ENCODE assay signal across 8 cellular contexts in the genomic region with DNA sequence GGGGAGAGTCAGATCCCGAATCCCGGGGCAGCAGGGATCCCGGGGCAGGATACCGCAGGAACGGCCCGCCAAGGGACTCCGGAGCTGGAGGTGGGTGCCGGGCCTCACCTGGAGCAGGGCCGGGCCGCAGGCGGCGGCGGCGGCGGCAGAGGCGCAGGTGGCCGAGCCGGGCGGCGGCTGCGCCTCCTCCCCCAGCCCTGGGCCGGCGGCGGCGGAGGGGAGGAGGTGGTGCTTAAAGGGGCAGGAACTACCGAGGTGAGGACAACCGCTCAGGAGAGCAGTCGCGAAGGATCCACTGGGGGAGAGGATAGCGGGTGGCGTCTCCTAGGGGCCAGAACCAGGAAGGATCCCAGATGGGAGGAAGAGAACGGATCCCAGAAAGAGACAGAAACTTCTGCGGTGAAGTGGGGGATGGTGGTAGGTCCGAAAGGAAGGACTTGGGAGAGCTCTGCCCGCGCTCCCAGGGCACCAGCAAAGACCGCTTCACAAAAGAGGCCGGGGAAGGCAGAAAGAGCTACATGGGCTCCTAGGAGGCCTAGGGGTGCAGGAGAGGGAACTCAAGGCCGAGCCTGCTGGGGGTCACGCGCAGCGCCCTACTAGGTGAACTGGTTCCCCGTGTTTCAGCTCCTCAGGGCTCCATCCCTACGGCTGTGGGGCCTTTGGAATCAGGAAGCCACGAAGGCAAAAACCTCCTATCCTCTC. TPM values are rescaled to one million over a fixed set of nuclear protein-coding genes. Genes with fewer than 3 reads are reported as not detected.
DNase-seq lines count a peak whose midpoint lies in the region; ATAC-seq and TF ChIP-seq lines count a peak whose summit lies in the region.

No MANE protein-coding gene starts in this region.

- H3K4me1 Mint-ChIP-seq in activated T-helper 17 cell treated with anti-CD3 and anti-CD28 coated beads, Interleukin-2, amount 50 U/mL, for 72 hours, result peaks cover 37% of the 10 kb centered on the region

- peak; percentile 74 for DNase-seq in fibroblast of gingiva (ENCODE audit: low read depth)
- DNase-seq in myocyte (ENCODE audit: low read depth), result peak; percentile 85

- peak overlapping the region; percentile 98 for H3K27ac Mint-ChIP-seq in activated T-helper 17 cell treated with anti-CD3 and anti-CD28 coated beads, Interleukin-2, amount 50 U/mL, for 72 hours

- H4K20me1 ChIP-seq in KMS-11 (ENCODE audit: insufficient read depth), result no peaks in the 10 kb centered on the region

- H3K27me3 ChIP-seq in KMS-11 (ENCODE audit: insufficient read depth, low read depth), result no peaks in the 10 kb centered on the region

- peak overlapping the region; percentile 92 for H3K4me2 ChIP-seq in KMS-11

- peak; percentile 75 for TF ChIP-seq CTCF in C4-2B (conservative IDR thresholded peaks at IDR 0.05)
- 0 out of 2 replicates have a peak, but pooled peaks have one; percentile 6 for TF ChIP-seq CTCF in KMS-11 (conservative IDR thresholded peaks at IDR 0.05; ENCODE audit: low read depth, low read length)

- H3K9ac ChIP-seq in KMS-11, result peak overlapping the region; percentile 59

- peaks cover 73% of the 10 kb centered on the region for H3K4me1 ChIP-seq in KMS-11 (ENCODE audit: low read depth, poor library complexity, severe bottlenecking)

- H2AFZ ChIP-seq in KMS-11 (ENCODE audit: low read depth), result peak overlapping the region; percentile 48

- peaks cover 67% of the 10 kb centered on the region for H3K36me3 Mint-ChIP-seq in activated T-helper 17 cell treated with anti-CD3 and anti-CD28 coated beads, Interleukin-2, amount 50 U/mL, for 72 hours (ENCODE audit: low read depth)

- no peaks in the 10 kb centered on the region for H3K27me3 Mint-ChIP-seq in activated T-helper 17 cell treated with anti-CD3 and anti-CD28 coated beads, Interleukin-2, amount 50 U/mL, for 72 hours

- peaks cover 66% of the 10 kb centered on the region for H3K79me2 ChIP-seq in KMS-11 (ENCODE audit: insufficient read depth, low read depth)

- peaks cover 22% of the 10 kb centered on the region; the same call in 1 of the 2 replicates for H3K36me3 ChIP-seq in KMS-11 (ENCODE audit: insufficient read depth)

- no peaks in the 10 kb centered on the region for H3K9me3 Mint-ChIP-seq in activated T-helper 17 cell treated with anti-CD3 and anti-CD28 coated beads, Interleukin-2, amount 50 U/mL, for 72 hours

- H3K27ac ChIP-seq in C4-2B (peak overlapping the region; percentile 90), KMS-11 (peak overlapping the region; percentile 53), temporal lobe (ENCODE audit: low read depth, low read length) (peak overlapping the region; percentile 96)

- H3K4me3 ChIP-seq in KMS-11 (IDR thresholded peaks at IDR 0.05; ENCODE audit: insufficient read depth, low read depth, low read length), result no peak overlapping the region

- peak; percentile 34 for ATAC-seq in GM19351 (IDR thresholded peaks at IDR 0.05; ENCODE audit: unreplicated experiment)
- ATAC-seq in activated T-helper 17 cell treated with anti-CD3 and anti-CD28 coated beads, Interleukin-2, amount 50 U/mL, for 72 hours (replicated peaks), result peak; percentile 45

- peak overlapping the region; percentile 83 for H3K4me3 Mint-ChIP-seq in activated T-helper 17 cell treated with anti-CD3 and anti-CD28 coated beads, Interleukin-2, amount 50 U/mL, for 72 hours

TF ChIP-seq in PFSK-1, 5 proteins besides CTCF, POLR2A, EP300 and RAD21:
- TF ChIP-seq TAF1 (IDR thresholded peaks at IDR 0.05; ENCODE audit: borderline replicate concordance, insufficient read depth, low read length) (no peak), FOXP2 (optimal IDR thresholded peaks at IDR 0.05; ENCODE audit: borderline replicate concordance, extremely low read depth, extremely low read length, insufficient read depth) (peak; percentile 31), SIN3A (IDR thresholded peaks at IDR 0.05; ENCODE audit: borderline replicate concordance, insufficient read depth, low read length) (no peak)
TF ChIP-seq in PFSK-1: peak in this region for 1.

RNA-seq across cellular contexts. Expression of a gene that starts 4.9 kb away (rescaled TPM):
- 24.3 TPM for polyA plus RNA-seq in PFSK-1 (2012; ENCODE audit: insufficient read length, low read depth)
- 100 to 1,000 TPM in 1 of 2 donors, 10 to 100 TPM in 1; 97.8 to 166 TPM for total RNA-seq in activated T-helper 17 cell treated with anti-CD3 and anti-CD28 coated beads, Interleukin-2, amount 50 U/mL, for 72 hours
- total RNA-seq in myocyte (23.2 and 27.0 TPM in 2 replicates), temporal lobe (16.5 TPM)
- 32.2 TPM for polyA plus RNA-seq in myocyte (2012)

RNA-seq across cellular contexts. Expression of a gene that starts 10.8 kb away (rescaled TPM):
- 2,426 TPM for polyA plus RNA-seq in PFSK-1 (2012; ENCODE audit: insufficient read length, low read depth)
- 100 to 1,000 TPM; 489 to 941 TPM for total RNA-seq in activated T-helper 17 cell treated with anti-CD3 and anti-CD28 coated beads, Interleukin-2, amount 50 U/mL, for 72 hours
- total RNA-seq in myocyte, result 614 and 728 TPM in 2 replicates
- polyA plus RNA-seq in myocyte (2012), result 715 TPM
- total RNA-seq in temporal lobe, result 345 TPM

RNA-seq across cellular contexts. Expression of a gene that starts 53.1 kb away (rescaled TPM):
- 196 TPM for polyA plus RNA-seq in PFSK-1 (2012; ENCODE audit: insufficient read length, low read depth)
- 100 to 1,000 TPM; 278 to 391 TPM for total RNA-seq in activated T-helper 17 cell treated with anti-CD3 and anti-CD28 coated beads, Interleukin-2, amount 50 U/mL, for 72 hours
- total RNA-seq in myocyte (73.5 and 82.2 TPM in 2 replicates), temporal lobe (100 TPM)
- polyA plus RNA-seq in myocyte (2012), result 109 TPM
